ENCODE assay signal across 1 cellular context in genomic region chr4:80619070-80619674, GRCh38.
TF ChIP-seq lines count a peak whose summit lies in the region.

No MANE protein-coding gene starts in this region.

TF ChIP-seq in GM23338, 12 proteins besides CTCF, POLR2A, EP300 and RAD21 (continued from another document):
- TF ChIP-seq, protein P1, sequence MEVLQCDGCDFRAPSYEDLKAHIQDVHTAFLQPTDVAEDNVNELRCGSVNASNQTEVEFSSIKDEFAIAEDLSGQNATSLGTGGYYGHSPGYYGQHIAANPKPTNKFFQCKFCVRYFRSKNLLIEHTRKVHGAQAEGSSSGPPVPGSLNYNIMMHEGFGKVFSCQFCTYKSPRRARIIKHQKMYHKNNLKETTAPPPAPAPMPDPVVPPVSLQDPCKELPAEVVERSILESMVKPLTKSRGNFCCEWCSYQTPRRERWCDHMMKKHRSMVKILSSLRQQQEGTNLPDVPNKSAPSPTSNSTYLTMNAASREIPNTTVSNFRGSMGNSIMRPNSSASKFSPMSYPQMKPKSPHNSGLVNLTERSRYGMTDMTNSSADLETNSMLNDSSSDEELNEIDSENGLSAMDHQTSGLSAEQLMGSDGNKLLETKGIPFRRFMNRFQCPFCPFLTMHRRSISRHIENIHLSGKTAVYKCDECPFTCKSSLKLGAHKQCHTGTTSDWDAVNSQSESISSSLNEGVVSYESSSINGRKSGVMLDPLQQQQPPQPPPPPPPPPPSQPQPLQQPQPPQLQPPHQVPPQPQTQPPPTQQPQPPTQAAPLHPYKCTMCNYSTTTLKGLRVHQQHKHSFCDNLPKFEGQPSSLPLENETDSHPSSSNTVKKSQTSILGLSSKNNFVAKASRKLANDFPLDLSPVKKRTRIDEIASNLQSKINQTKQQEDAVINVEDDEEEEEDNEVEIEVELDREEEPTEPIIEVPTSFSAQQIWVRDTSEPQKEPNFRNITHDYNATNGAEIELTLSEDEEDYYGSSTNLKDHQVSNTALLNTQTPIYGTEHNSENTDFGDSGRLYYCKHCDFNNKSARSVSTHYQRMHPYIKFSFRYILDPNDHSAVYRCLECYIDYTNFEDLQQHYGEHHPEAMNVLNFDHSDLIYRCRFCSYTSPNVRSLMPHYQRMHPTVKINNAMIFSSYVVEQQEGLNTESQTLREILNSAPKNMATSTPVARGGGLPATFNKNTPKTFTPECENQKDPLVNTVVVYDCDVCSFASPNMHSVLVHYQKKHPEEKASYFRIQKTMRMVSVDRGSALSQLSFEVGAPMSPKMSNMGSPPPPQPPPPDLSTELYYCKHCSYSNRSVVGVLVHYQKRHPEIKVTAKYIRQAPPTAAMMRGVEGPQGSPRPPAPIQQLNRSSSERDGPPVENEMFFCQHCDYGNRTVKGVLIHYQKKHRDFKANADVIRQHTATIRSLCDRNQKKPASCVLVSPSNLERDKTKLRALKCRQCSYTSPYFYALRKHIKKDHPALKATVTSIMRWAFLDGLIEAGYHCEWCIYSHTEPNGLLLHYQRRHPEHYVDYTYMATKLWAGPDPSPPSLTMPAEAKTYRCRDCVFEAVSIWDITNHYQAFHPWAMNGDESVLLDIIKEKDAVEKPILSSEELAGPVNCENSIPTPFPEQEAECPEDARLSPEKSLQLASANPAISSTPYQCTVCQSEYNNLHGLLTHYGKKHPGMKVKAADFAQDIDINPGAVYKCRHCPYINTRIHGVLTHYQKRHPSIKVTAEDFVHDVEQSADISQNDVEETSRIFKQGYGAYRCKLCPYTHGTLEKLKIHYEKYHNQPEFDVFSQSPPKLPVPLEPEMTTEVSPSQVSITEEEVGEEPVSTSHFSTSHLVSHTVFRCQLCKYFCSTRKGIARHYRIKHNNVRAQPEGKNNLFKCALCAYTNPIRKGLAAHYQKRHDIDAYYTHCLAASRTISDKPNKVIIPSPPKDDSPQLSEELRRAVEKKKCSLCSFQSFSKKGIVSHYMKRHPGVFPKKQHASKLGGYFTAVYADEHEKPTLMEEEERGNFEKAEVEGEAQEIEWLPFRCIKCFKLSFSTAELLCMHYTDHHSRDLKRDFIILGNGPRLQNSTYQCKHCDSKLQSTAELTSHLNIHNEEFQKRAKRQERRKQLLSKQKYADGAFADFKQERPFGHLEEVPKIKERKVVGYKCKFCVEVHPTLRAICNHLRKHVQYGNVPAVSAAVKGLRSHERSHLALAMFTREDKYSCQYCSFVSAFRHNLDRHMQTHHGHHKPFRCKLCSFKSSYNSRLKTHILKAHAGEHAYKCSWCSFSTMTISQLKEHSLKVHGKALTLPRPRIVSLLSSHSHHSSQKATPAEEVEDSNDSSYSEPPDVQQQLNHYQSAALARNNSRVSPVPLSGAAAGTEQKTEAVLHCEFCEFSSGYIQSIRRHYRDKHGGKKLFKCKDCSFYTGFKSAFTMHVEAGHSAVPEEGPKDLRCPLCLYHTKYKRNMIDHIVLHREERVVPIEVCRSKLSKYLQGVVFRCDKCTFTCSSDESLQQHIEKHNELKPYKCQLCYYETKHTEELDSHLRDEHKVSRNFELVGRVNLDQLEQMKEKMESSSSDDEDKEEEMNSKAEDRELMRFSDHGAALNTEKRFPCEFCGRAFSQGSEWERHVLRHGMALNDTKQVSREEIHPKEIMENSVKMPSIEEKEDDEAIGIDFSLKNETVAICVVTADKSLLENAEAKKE (CRISPR knock-in tag; IDR thresholded peaks at IDR 0.05): no peak
- no peak for TF ChIP-seq STAT1 (IDR thresholded peaks at IDR 0.05; ENCODE audit: unreplicated experiment)
- no peak for TF ChIP-seq POLR2AphosphoS5 (IDR thresholded peaks at IDR 0.05; ENCODE audit: low read depth)
- no peak for TF ChIP-seq JUNB (IDR thresholded peaks at IDR 0.05; ENCODE audit: unreplicated experiment)
- TF ChIP-seq REST (IDR thresholded peaks at IDR 0.05; ENCODE audit: unreplicated experiment): no peak
- no peak for TF ChIP-seq ZNF114 (CRISPR knock-in tag; IDR thresholded peaks at IDR 0.05)
- no peak for TF ChIP-seq EZH2 (IDR thresholded peaks at IDR 0.05; ENCODE audit: low read depth, unreplicated experiment)
- no peak for TF ChIP-seq CREB1 (CRISPR knock-in tag; IDR thresholded peaks at IDR 0.05; ENCODE audit: low read depth)
